18 cellular contexts compared by ENCODE assay signal in genomic region chr6:104604643-104605042, GRCh38.
DNase-seq lines count a peak whose midpoint lies in the region; ATAC-seq, FAIRE-seq and TF ChIP-seq lines count a peak whose summit lies in the region.
"Had no signal": no experiment of that assay in that cellular context is flagged by ENCODE, and none has a peak within 500 bp of the region (broad histone marks: within the 10 kb centered on the region; RNA-seq: fewer than 3 reads in every experiment).

No MANE protein-coding gene starts in this region.

- no peak for ATAC-seq in K562
- no peak for ATAC-seq in GM18502 (IDR thresholded peaks at IDR 0.05; ENCODE audit: poor library complexity, unreplicated experiment)
- ATAC-seq: HCT116, HepG2 had no signal

- in situ Hi-C loops in K562 (cut with MboI) = no loop called here

- H2AFZ ChIP-seq in K562 (ENCODE audit: low read depth, low read length) = no peak overlapping the region

- DNase-seq in BE2C (peak; percentile 43), SK-N-DZ (ENCODE audit: low spot score) (peak; percentile 34), K562 (ENCODE audit: extremely low read depth in 1 of 4, low spot score in 3 of 4) (no peak), nucleus accumbens (lab: John Stamatoyannopoulos, UW) (no peak)
- no peak for DNase-seq in activated CD4-positive, alpha-beta T cell treated with anti-CD3 and anti-CD28 coated beads, Interleukin-2, amount 50 U/mL, for 4 hours
- DNase-seq: ACHN; AML-193; CD4-positive, alpha-beta memory T cell; DMS153; DMS79; GF-D8; GOT3; H7 had no signal

- CTCF ChIA-PET in K562 (lab: Yijun Ruan, JAX; ENCODE audit: low intra/inter-chr PET ratio) = no interaction called here

- H4K20me1 ChIP-seq in K562 (replicated peaks; ENCODE audit: control insufficient read depth, insufficient read depth, low read length) = no peaks in the 10 kb centered on the region
- H4K20me1 ChIP-seq: BLaER1 had no signal

- H3K4me2 ChIP-seq in K562 (ENCODE audit: insufficient read depth, low read length) = no peak overlapping the region
- H3K4me2 ChIP-seq: BLaER1 had no signal

- no peak for TF ChIP-seq EP300 in K562 (IDR thresholded peaks at IDR 0.05; ENCODE audit: low read length)

- TF ChIP-seq RAD21 in K562 (CRISPR knock-in tag; conservative IDR thresholded peaks at IDR 0.05 in 1 of 2, IDR thresholded peaks at IDR 0.05 in 1 of 2) = no peak

- POLR2A ChIA-PET in K562 (lab: Yijun Ruan, JAX) = no interaction called here

- H3K9ac ChIP-seq in K562 (ENCODE audit: insufficient read depth in 1 of 2, low read depth in 2 of 2, low read length in 2 of 2) = no peak overlapping the region
- no peak overlapping the region for H3K9ac ChIP-seq in subcutaneous abdominal adipose tissue (ENCODE audit: low read length in 5 of 5)
- H3K9ac ChIP-seq: BLaER1 had no signal

- no peak overlapping the region for H3K27ac ChIP-seq in K562 (ENCODE audit: extremely low read depth, low read depth, low read length)
- peak overlapping the region; percentile 96 for H3K27ac ChIP-seq in subcutaneous abdominal adipose tissue (ENCODE audit: low read depth, low read length)
- H3K27ac ChIP-seq: BLaER1 had no signal

- H3K9me1 ChIP-seq in K562 (ENCODE audit: control insufficient read depth, insufficient read depth, low read length) = no peaks in the 10 kb centered on the region

- H3K4me1 ChIP-seq in BE2C = peaks cover 25% of the 10 kb centered on the region
- H3K4me1 ChIP-seq in K562 (replicated peaks in 1 of 2; ENCODE audit: control insufficient read depth in 2 of 2, insufficient read depth in 2 of 2, low read length in 2 of 2) = no peaks in the 10 kb centered on the region
- H3K4me1 ChIP-seq in subcutaneous abdominal adipose tissue (ENCODE audit: control insufficient read depth in 5 of 5, insufficient read depth in 5 of 5, low read length in 5 of 5) = peaks cover 0 to 54% (median 35%) of the 10 kb centered on the region in 5 donors
- H3K4me1 ChIP-seq: BLaER1 had no signal

- 4% methylated on average over 2 of the region's 2 CpGs for WGBS in K562 (ENCODE audit: insufficient coverage, low coverage, missing lambda C conversion rate)

- H3K9me3 ChIP-seq in BE2C (no peaks in the 10 kb centered on the region), K562 (replicated peaks; ENCODE audit: control insufficient read depth, insufficient read depth, low read depth, low read length) (no peaks in the 10 kb centered on the region), subcutaneous abdominal adipose tissue (ENCODE audit: control insufficient read depth in 5 of 5, low read length in 5 of 5) (no peaks in the 10 kb centered on the region)
- H3K9me3 ChIP-seq: BLaER1 had no signal

- intact Hi-C loops in K562 (cut with micrococcal nuclease) = no loop called here

- H3K79me2 ChIP-seq in K562 (ENCODE audit: control insufficient read depth, insufficient read depth, low read length) = no peaks in the 10 kb centered on the region

- H3K4me3 ChIP-seq in BE2C (ENCODE audit: low read depth, low read length) (no peak overlapping the region), K562 (no peak overlapping the region), subcutaneous abdominal adipose tissue (ENCODE audit: low read depth in 1 of 5, low read length in 5 of 5) (no peak overlapping the region)
- H3K4me3 ChIP-seq: BLaER1 had no signal

- no peak for FAIRE-seq in K562 (lab: Jason Lieb, UNC)
- FAIRE-seq: HepG2 had no signal

- no peak for TF ChIP-seq POLR2A in K562 (conservative IDR thresholded peaks at IDR 0.05)

- no TSS peak for BruUV-seq in K562 (replicated peaks; lab: Mats Ljungman, UMichigan)

- H3K36me3 ChIP-seq in BE2C (no peaks in the 10 kb centered on the region), K562 (ENCODE audit: control insufficient read depth, insufficient read depth, low read length) (no peaks in the 10 kb centered on the region), subcutaneous abdominal adipose tissue (ENCODE audit: control insufficient read depth in 5 of 5, insufficient read depth in 5 of 5, low read length in 5 of 5) (no peaks in the 10 kb centered on the region)
- H3K36me3 ChIP-seq: BLaER1 had no signal

- H3K27me3 ChIP-seq in BE2C (no peaks in the 10 kb centered on the region), K562 (ENCODE audit: control insufficient read depth in 2 of 2, insufficient read depth in 2 of 2, low read length in 2 of 2) (no peaks in the 10 kb centered on the region), subcutaneous abdominal adipose tissue (ENCODE audit: control insufficient read depth in 5 of 5, insufficient read depth in 4 of 5, low read length in 5 of 5) (no peaks in the 10 kb centered on the region)
- H3K27me3 ChIP-seq: BLaER1 had no signal

- TF ChIP-seq CTCF in BE2C (IDR thresholded peaks at IDR 0.05; ENCODE audit: low read depth, low read length) (no peak), K562 (IDR thresholded peaks at IDR 0.05 in 2 of 3, conservative IDR thresholded peaks at IDR 0.05 in 1 of 3; ENCODE audit: insufficient read depth in 2 of 3, low read depth in 1 of 3, low read length in 3 of 3) (no peak)

TF ChIP-seq in K562, 482 proteins besides CTCF, POLR2A, EP300 and RAD21:
- peak; percentile 56; the same call in 1 of the 2 replicates for TF ChIP-seq ZNF23 (CRISPR knock-in tag; IDR thresholded peaks at IDR 0.05)
- no peak for TF ChIP-seq ZNF311 (CRISPR knock-in tag; IDR thresholded peaks at IDR 0.05)

Comparison
In these comparisons a context has a peak if more than half of its experiments do, and no peak if none do; other contexts are left out.
1. DNase-seq: peak in BE2C (single experiment) and SK-N-DZ (single experiment); none in K562 (0 of 4), nucleus accumbens (0 of 56) and activated CD4-positive, alpha-beta T cell treated with anti-CD3 and anti-CD28 coated beads, Interleukin-2, amount 50 U/mL, for 4 hours (0 of 2).